9 cellular contexts compared by ENCODE assay signal in genomic region chr2:230311634-230312033, GRCh38. TPM values are rescaled to one million over a fixed set of nuclear protein-coding genes. Genes with fewer than 3 reads are reported as not detected.
A peak's percentile ranks its signal among the peaks of the same experiment; 100 is the strongest.
DNase-seq lines count a peak whose midpoint lies in the region; ATAC-seq, FAIRE-seq and TF ChIP-seq lines count a peak whose summit lies in the region.
"Not testable (repeated sequence)": the region's sequence is repeated elsewhere in the genome, so short reads cannot be mapped to it uniquely, and the experiment has no call there.
"Had no signal": no experiment of that assay in that cellular context is flagged by ENCODE, and none has a peak within 500 bp of the region (broad histone marks: within the 10 kb centered on the region; RNA-seq: fewer than 3 reads in every experiment).

No MANE protein-coding gene starts in this region.

- not testable (repeated sequence) for TF ChIP-seq POLR2A in GM12891 (IDR thresholded peaks at IDR 0.05; ENCODE audit: low read depth, low read length); HepG2 (IDR thresholded peaks at IDR 0.05; ENCODE audit: insufficient read depth in 1 of 2, low read depth in 2 of 2, low read length in 2 of 2)

- not testable (repeated sequence) for DNase-seq in GM12891 (ENCODE audit: insufficient read length, low spot score); HTR-8/SVneo (ENCODE audit: insufficient read length, low spot score); T-helper 2 cell treated with Interferon-gamma antibody and Interleukin-4, amounts not matched to agents 5 μg/mL and 100 μg/mL, for 36 hours (ENCODE audit: low spot score); activated T-helper 2 cell treated with anti-CD3 and anti-CD28 coated beads, Interferon-gamma antibody, Interleukin-2, Interleukin-4, amounts not matched to agents 10 μg/mL and 5 μg/mL and 100 μg/mL, durations not matched to agents 14 hours and 24 hours and 36 hours (ENCODE audit: low spot score); bronchial epithelial cell (ENCODE audit: low read depth); HepG2 (ENCODE audit: low spot score); stimulated activated effector memory CD8-positive, alpha-beta T cell treated with anti-CD3 and anti-CD28 coated beads, Interleukin-12 subunit alpha, Interleukin-12 subunit beta, amount 100 ng/mL, for 72 hours (ENCODE audit: low spot score in 2 of 2); urothelium cell line (ENCODE audit: low spot score)

- not testable (repeated sequence) for H3K79me2 ChIP-seq in HepG2 (ENCODE audit: insufficient read depth, low read length)

- not testable (repeated sequence) for H3K9ac ChIP-seq in HepG2 (ENCODE audit: insufficient read depth, low read depth, low read length)

- not testable (repeated sequence) for H3K4me3 ChIP-seq in bronchial epithelial cell (ENCODE audit: low read depth, low read length); HepG2 (replicated peaks in 1 of 3; ENCODE audit: insufficient read depth in 1 of 3, low read depth in 2 of 3, low read length in 3 of 3)

- CTCF ChIA-PET in HepG2 (lab: Yijun Ruan, JAX; ENCODE audit: low intra/inter-chr PET ratio, low total read pairs): not testable (repeated sequence)

- H3K27me3 ChIP-seq in bronchial epithelial cell (ENCODE audit: control insufficient read depth, insufficient read depth, low read length): not testable (repeated sequence)
- peaks cover 1 to 45% of the 10 kb centered on the region in 2 experiments; a peak in 3 of 5 replicates for H3K27me3 ChIP-seq in HepG2 (ENCODE audit: control insufficient read depth in 1 of 2, insufficient read depth in 2 of 2, low read length in 2 of 2)

- not testable (repeated sequence) for H3K27ac ChIP-seq in HepG2 (ENCODE audit: extremely low read length, insufficient read depth, low read length)

- not testable (repeated sequence) for H2AFZ ChIP-seq in HepG2 (ENCODE audit: low read length)

- H3K9me3 Mint-ChIP-seq in T-helper 2 cell treated with Interferon-gamma antibody and Interleukin-4, amounts not matched to agents 5 μg/mL and 100 μg/mL, for 36 hours; activated T-helper 2 cell treated with anti-CD3 and anti-CD28 coated beads, Interferon-gamma antibody, Interleukin-2, Interleukin-4, amounts not matched to agents 10 μg/mL and 5 μg/mL and 100 μg/mL, durations not matched to agents 14 hours and 24 hours and 36 hours; stimulated activated effector memory CD8-positive, alpha-beta T cell treated with anti-CD3 and anti-CD28 coated beads, Interleukin-12 subunit alpha, Interleukin-12 subunit beta, amount 100 ng/mL, for 72 hours: not testable (repeated sequence)

- H4K20me1 ChIP-seq in HepG2 (ENCODE audit: insufficient read depth, low read length): not testable (repeated sequence)

- not testable (repeated sequence) for H3K36me3 ChIP-seq in bronchial epithelial cell (ENCODE audit: control insufficient read depth, insufficient read depth, low read length); HepG2 (replicated peaks in 1 of 2; ENCODE audit: control insufficient read depth in 1 of 2, insufficient read depth in 2 of 2, low read length in 2 of 2)

- not testable (repeated sequence) for TF ChIP-seq CTCF in bronchial epithelial cell (IDR thresholded peaks at IDR 0.05; ENCODE audit: insufficient read depth, low read length, severe bottlenecking); HepG2 (CRISPR knock-in tag; IDR thresholded peaks at IDR 0.05)

- not testable (repeated sequence) for H3K27me3 Mint-ChIP-seq in T-helper 2 cell treated with Interferon-gamma antibody and Interleukin-4, amounts not matched to agents 5 μg/mL and 100 μg/mL, for 36 hours (ENCODE audit: low read depth); activated T-helper 2 cell treated with anti-CD3 and anti-CD28 coated beads, Interferon-gamma antibody, Interleukin-2, Interleukin-4, amounts not matched to agents 10 μg/mL and 5 μg/mL and 100 μg/mL, durations not matched to agents 14 hours and 24 hours and 36 hours (ENCODE audit: low read depth)

- not testable (repeated sequence) for H3K4me2 ChIP-seq in HepG2 (ENCODE audit: low read depth, low read length)

- 7% methylated on average over 1 of the region's 1 CpG for WGBS in HepG2 (ENCODE audit: low lambda C conversion rate)

- H3K9me3 ChIP-seq in HepG2 (ENCODE audit: low read length): not testable (repeated sequence)

- H3K4me1 ChIP-seq in HepG2 (ENCODE audit: insufficient read depth, low read length): not testable (repeated sequence)

- not testable (repeated sequence) for H3K4me3 Mint-ChIP-seq in T-helper 2 cell treated with Interferon-gamma antibody and Interleukin-4, amounts not matched to agents 5 μg/mL and 100 μg/mL, for 36 hours; activated T-helper 2 cell treated with anti-CD3 and anti-CD28 coated beads, Interferon-gamma antibody, Interleukin-2, Interleukin-4, amounts not matched to agents 10 μg/mL and 5 μg/mL and 100 μg/mL, durations not matched to agents 14 hours and 24 hours and 36 hours (ENCODE audit: low read depth); stimulated activated effector memory CD8-positive, alpha-beta T cell treated with anti-CD3 and anti-CD28 coated beads, Interleukin-12 subunit alpha, Interleukin-12 subunit beta, amount 100 ng/mL, for 72 hours

- POLR2A ChIA-PET in HepG2 (lab: Yijun Ruan, JAX): not testable (repeated sequence)

- TF ChIP-seq RAD21 in HepG2 (CRISPR knock-in tag; IDR thresholded peaks at IDR 0.05): not testable (repeated sequence)

- FAIRE-seq in GM12891 (lab: Jason Lieb, UNC) (peak; percentile 66), HTR-8/SVneo (lab: Jason Lieb, UNC) (peak; percentile 26), bronchial epithelial cell (lab: Jason Lieb, UNC) (peak; percentile 66), HepG2 (lab: Jason Lieb, UNC) (peak; percentile 78), urothelium cell line (lab: Jason Lieb, UNC) (peak; percentile 5)

- peaks cover 76% of the 10 kb centered on the region for H3K36me3 Mint-ChIP-seq in T-helper 2 cell treated with Interferon-gamma antibody and Interleukin-4, amounts not matched to agents 5 μg/mL and 100 μg/mL, for 36 hours (ENCODE audit: low read depth)
- H3K36me3 Mint-ChIP-seq in activated T-helper 2 cell treated with anti-CD3 and anti-CD28 coated beads, Interferon-gamma antibody, Interleukin-2, Interleukin-4, amounts not matched to agents 10 μg/mL and 5 μg/mL and 100 μg/mL, durations not matched to agents 14 hours and 24 hours and 36 hours (ENCODE audit: low read depth): peaks cover 81% of the 10 kb centered on the region
- H3K36me3 Mint-ChIP-seq in stimulated activated effector memory CD8-positive, alpha-beta T cell treated with anti-CD3 and anti-CD28 coated beads, Interleukin-12 subunit alpha, Interleukin-12 subunit beta, amount 100 ng/mL, for 72 hours: peaks cover 34% of the 10 kb centered on the region

- intact Hi-C loops in activated T-helper 2 cell treated with anti-CD3 and anti-CD28 coated beads, Interferon-gamma antibody, Interleukin-2, Interleukin-4, amounts not matched to agents 10 μg/mL and 5 μg/mL and 100 μg/mL, durations not matched to agents 14 hours and 24 hours and 36 hours (cut with micrococcal nuclease); HepG2 (cut with micrococcal nuclease; ENCODE audit: unreplicated experiment): not testable (repeated sequence)

- in situ Hi-C loops in HepG2 (cut with HindIII; ENCODE audit: extremely low pct_ligation_motif_present, low pct_unique_long_range_greater_than_20kb): not testable (repeated sequence)

- not testable (repeated sequence) for H3K4me1 Mint-ChIP-seq in T-helper 2 cell treated with Interferon-gamma antibody and Interleukin-4, amounts not matched to agents 5 μg/mL and 100 μg/mL, for 36 hours (ENCODE audit: low read depth); stimulated activated effector memory CD8-positive, alpha-beta T cell treated with anti-CD3 and anti-CD28 coated beads, Interleukin-12 subunit alpha, Interleukin-12 subunit beta, amount 100 ng/mL, for 72 hours
- peaks cover 14% of the 10 kb centered on the region for H3K4me1 Mint-ChIP-seq in activated T-helper 2 cell treated with anti-CD3 and anti-CD28 coated beads, Interferon-gamma antibody, Interleukin-2, Interleukin-4, amounts not matched to agents 10 μg/mL and 5 μg/mL and 100 μg/mL, durations not matched to agents 14 hours and 24 hours and 36 hours (ENCODE audit: low read depth)

- BruUV-seq in HepG2 (replicated peaks; lab: Mats Ljungman, UMichigan): not testable (repeated sequence)

- peak overlapping the region; percentile 36 for H3K27ac Mint-ChIP-seq in T-helper 2 cell treated with Interferon-gamma antibody and Interleukin-4, amounts not matched to agents 5 μg/mL and 100 μg/mL, for 36 hours
- peak overlapping the region; percentile 38 for H3K27ac Mint-ChIP-seq in activated T-helper 2 cell treated with anti-CD3 and anti-CD28 coated beads, Interferon-gamma antibody, Interleukin-2, Interleukin-4, amounts not matched to agents 10 μg/mL and 5 μg/mL and 100 μg/mL, durations not matched to agents 14 hours and 24 hours and 36 hours
- H3K27ac Mint-ChIP-seq in stimulated activated effector memory CD8-positive, alpha-beta T cell treated with anti-CD3 and anti-CD28 coated beads, Interleukin-12 subunit alpha, Interleukin-12 subunit beta, amount 100 ng/mL, for 72 hours: peak overlapping the region; percentile 46

- TF ChIP-seq EP300 in HepG2 (IDR thresholded peaks at IDR 0.05; ENCODE audit: low read depth in 2 of 2, low read length in 2 of 2); HepG2 (CRISPR knock-in tag; IDR thresholded peaks at IDR 0.05; ENCODE audit: borderline replicate concordance): not testable (repeated sequence)

- ATAC-seq in HepG2; stimulated activated effector memory CD8-positive, alpha-beta T cell treated with anti-CD3 and anti-CD28 coated beads, Interleukin-12 subunit alpha, Interleukin-12 subunit beta, amount 100 ng/mL, for 72 hours: not testable (repeated sequence)

RNA-seq across cellular contexts. Expression of gene SP140L, which starts 15.4 kb away (rescaled TPM):
- 14.2 TPM for polyA plus RNA-seq in GM12891 (2012; ENCODE audit: low read depth, missing spikeins)
- total RNA-seq in activated T-helper 2 cell treated with anti-CD3 and anti-CD28 coated beads, Interferon-gamma antibody, Interleukin-2, Interleukin-4, amounts not matched to agents 10 μg/mL and 5 μg/mL and 100 μg/mL, durations not matched to agents 14 hours and 24 hours and 36 hours: 55.7 and 59.1 TPM in 2 replicates
- 1.6 and 3.6 TPM in 2 replicates for total RNA-seq in bronchial epithelial cell
- total RNA-seq in HepG2 (2016; rRNA removed; fragmentation: Illumina TruSeq; extraction: Trizol): 13.2 and 17.5 TPM in 2 replicates
- total RNA-seq in HepG2 (2016; cell fraction: cytosol; rRNA removed; fragmentation: Illumina TruSeq; extraction: Trizol; ENCODE audit: low read depth): 5.6 TPM in 2 replicates
- total RNA-seq in HepG2 (2016; cell fraction: insoluble cytoplasmic fraction; rRNA removed; fragmentation: Illumina TruSeq; extraction: Trizol): 13.2 and 18.1 TPM in 2 replicates
- 4.1 and 5.0 TPM in 2 replicates for total RNA-seq in HepG2 (2016; cell fraction: membrane; rRNA removed; fragmentation: Illumina TruSeq; extraction: Trizol)
- total RNA-seq in HepG2 (2016; cell fraction: nucleus; rRNA removed; fragmentation: Illumina TruSeq; extraction: Trizol): 26.0 and 35.8 TPM in 2 replicates
- 10.9 and 13.7 TPM in 2 replicates for polyA plus RNA-seq in HepG2 (2011; rRNA removed)
- 4.5 and 5.7 TPM in 2 replicates for polyA plus RNA-seq in HepG2 (2011; cell fraction: cytosol; rRNA removed)
- polyA plus RNA-seq in HepG2 (2011; cell fraction: nucleus; rRNA removed): 24.8 and 38.1 TPM in 2 replicates
- 11.8 and 16.1 TPM in 2 replicates for polyA plus RNA-seq in HepG2 (2012)
- 0.91 and 1.0 TPM in 2 replicates for polyA plus RNA-seq in HepG2 (2016; cell fraction: cytosol; fragmentation: Illumina TruSeq; extraction: Trizol; ENCODE audit: low read depth)
- 15.7 TPM in 2 replicates for polyA plus RNA-seq in HepG2 (2016; cell fraction: insoluble cytoplasmic fraction; fragmentation: Illumina TruSeq; extraction: Trizol; ENCODE audit: low read depth)
- 2.0 and 2.4 TPM in 2 replicates for polyA plus RNA-seq in HepG2 (2016; cell fraction: membrane; fragmentation: Illumina TruSeq; extraction: Trizol; ENCODE audit: low read depth)
- polyA plus RNA-seq in HepG2 (2016; cell fraction: nucleus; fragmentation: Illumina TruSeq; extraction: Trizol; ENCODE audit: insufficient read depth, low read depth): 44.7 and 46.0 TPM in 2 replicates
- polyA minus RNA-seq in HepG2 (2011; rRNA and poly(A)+ RNA removed; ENCODE audit: low replicate concordance): 3.0 and 5.6 TPM in 2 replicates
- 3.8 and 4.1 TPM in 2 replicates for polyA minus RNA-seq in HepG2 (2011; cell fraction: cytosol; rRNA and poly(A)+ RNA removed)
- polyA minus RNA-seq in HepG2 (2011; cell fraction: nucleus; rRNA and poly(A)+ RNA removed): 33.9 and 48.9 TPM in 2 replicates
- total RNA-seq: Caco-2 had no signal
